Comparison of ENCODE assay signal across 19 cellular contexts in the genomic region with DNA sequence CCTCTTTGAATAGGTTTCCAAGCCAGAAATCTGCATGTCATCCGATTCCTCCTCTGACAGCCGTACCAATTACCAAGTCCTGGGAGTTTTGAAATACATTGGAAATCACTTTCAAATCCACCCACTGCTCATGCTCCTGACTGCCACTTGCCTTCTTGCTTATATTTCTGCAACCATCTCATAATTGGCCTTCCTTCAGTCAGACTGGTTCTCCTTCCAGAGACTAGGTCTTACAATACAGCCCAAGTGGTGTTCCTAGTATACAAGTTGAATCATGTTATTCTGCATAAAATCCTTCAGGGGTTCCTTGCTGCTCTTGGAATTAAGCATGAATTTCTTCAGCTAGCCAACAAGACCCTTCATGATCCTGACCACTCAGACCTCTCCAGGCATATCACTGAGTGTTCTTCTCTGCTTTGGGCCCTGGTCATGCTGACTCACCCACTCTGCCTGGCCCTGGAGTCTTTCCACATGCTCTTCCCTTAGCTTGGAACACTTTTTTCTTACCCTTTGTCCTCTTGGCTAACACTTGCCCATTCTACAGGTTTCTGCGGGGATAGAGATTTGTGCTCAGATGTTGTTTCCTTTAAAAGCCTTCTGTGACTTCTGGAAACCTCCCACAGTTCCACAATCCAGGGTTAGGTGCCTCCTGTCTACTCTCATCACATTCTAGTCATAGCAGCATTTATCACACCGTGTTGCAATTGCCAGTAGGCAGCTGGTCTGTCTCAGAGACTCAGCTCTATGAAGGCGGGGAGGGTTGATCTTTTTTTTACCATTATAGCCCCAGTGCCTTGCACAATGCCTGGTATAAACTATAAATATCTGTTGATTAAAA.
DNase-seq lines count a peak whose midpoint lies in the region; ATAC-seq and TF ChIP-seq lines count a peak whose summit lies in the region.
"Had no signal": no experiment of that assay in that cellular context is flagged by ENCODE, and none has a peak within 500 bp of the region (broad histone marks: within the 10 kb centered on the region; RNA-seq: fewer than 3 reads in every experiment).

No MANE protein-coding gene starts in this region.

- H3K9ac ChIP-seq in IMR-90 (ENCODE audit: low read depth, low read length), result no peak overlapping the region

- 0 out of 2 replicates have a peak overlapping the region, but pooled peaks have one; percentile 31 for H3K27ac ChIP-seq in IMR-90 (ENCODE audit: insufficient read depth, low read length)
- no peak overlapping the region for H3K27ac ChIP-seq in lower lobe of right lung
- H3K27ac ChIP-seq: spleen, VCaP had no signal

- H3K18ac ChIP-seq in IMR-90 (ENCODE audit: low read depth, low read length), result peak overlapping the region; percentile 20; the same call in 1 of the 2 replicates

- dilution Hi-C loops in IMR-90 (cut with HindIII; ENCODE audit: low sequenced_read_pairs, unreplicated experiment), result no loop called here

- BruUV-seq in IMR-90 (replicated peaks; lab: Mats Ljungman, UMichigan), result no TSS peak

- H2AFZ ChIP-seq in IMR-90 (replicated peaks; ENCODE audit: low read length, poor library complexity), result no peak overlapping the region

- H2AK9ac ChIP-seq in IMR-90 (replicated peaks; ENCODE audit: low read depth, low read length, poor library complexity), result no peak overlapping the region

- H2AK5ac ChIP-seq in IMR-90 (ENCODE audit: low read depth, low read length), result no peak overlapping the region

- in situ Hi-C loops in IMR-90 (cut with MboI; ENCODE audit: low sequenced_read_pairs), result no loop called here

- H3K14ac ChIP-seq in IMR-90 (replicated peaks; ENCODE audit: low read depth, low read length), result no peak overlapping the region

- H3K9me1 ChIP-seq in IMR-90 (ENCODE audit: insufficient read depth, low read length), result no peaks in the 10 kb centered on the region

- H3K27me3 ChIP-seq in BJ (ENCODE audit: control insufficient read depth, insufficient read depth, low read length), result no peaks in the 10 kb centered on the region
- no peaks in the 10 kb centered on the region for H3K27me3 ChIP-seq in IMR-90 (ENCODE audit: control insufficient read depth, insufficient read depth, low read length)
- no peaks in the 10 kb centered on the region for H3K27me3 ChIP-seq in lower lobe of right lung (ENCODE audit: low read depth)
- H3K27me3 ChIP-seq: spleen had no signal

- intact Hi-C loops in IMR-90 (cut with micrococcal nuclease), result no loop called here
- intact Hi-C loops in lower lobe of right lung (cut with DNase I), result no loop called here

- no peak for TF ChIP-seq RAD21 in IMR-90 (IDR thresholded peaks at IDR 0.05; ENCODE audit: low read length)

- ATAC-seq in IMR-90 (ENCODE audit: low read depth) (peak; percentile 71), lower lobe of right lung (peak; percentile 57 to 59)
- ATAC-seq: natural killer cell had no signal

- no peak overlapping the region; a peak in 1 of 4 replicates for H4K8ac ChIP-seq in IMR-90 (ENCODE audit: low read depth in 2 of 2, low read length in 2 of 2)

- H3K36me3 ChIP-seq in BJ (ENCODE audit: control insufficient read depth, insufficient read depth, low read length) (no peaks in the 10 kb centered on the region), IMR-90 (ENCODE audit: control insufficient read depth, insufficient read depth, low read length) (no peaks in the 10 kb centered on the region), lower lobe of right lung (no peaks in the 10 kb centered on the region)
- H3K36me3 ChIP-seq: spleen had no signal

- no peak overlapping the region for H2BK15ac ChIP-seq in IMR-90 (ENCODE audit: low read depth, low read length)

- H3K4me3 ChIP-seq in BJ (ENCODE audit: low read depth, low read length) (no peak overlapping the region), IMR-90 (ENCODE audit: insufficient read depth, low read depth, low read length) (no peak overlapping the region), cardiac fibroblast (replicated peaks in 1 of 2; ENCODE audit: low read depth in 2 of 2, low read length in 2 of 2) (no peak overlapping the region), lower lobe of right lung (no peak overlapping the region)
- H3K4me3 ChIP-seq: spleen had no signal

- no peak for TF ChIP-seq POLR2A in IMR-90 (IDR thresholded peaks at IDR 0.05; ENCODE audit: low read depth, low read length)

- H4K91ac ChIP-seq in IMR-90 (ENCODE audit: insufficient read depth, low read depth, low read length), result no peak overlapping the region

- H4K20me1 ChIP-seq in IMR-90 (ENCODE audit: insufficient read depth, low read length), result no peaks in the 10 kb centered on the region

- no peak overlapping the region for H3K4ac ChIP-seq in IMR-90 (ENCODE audit: low read depth, low read length)

- TF ChIP-seq CTCF in BJ (IDR thresholded peaks at IDR 0.05; ENCODE audit: insufficient read depth, low read depth, low read length) (no peak), IMR-90 (conservative IDR thresholded peaks at IDR 0.05; ENCODE audit: low read depth, low read length) (no peak), cardiac fibroblast (IDR thresholded peaks at IDR 0.05; ENCODE audit: low read depth, low read length) (no peak), lower lobe of right lung (IDR thresholded peaks at IDR 0.05) (no peak)

- H2BK20ac ChIP-seq in IMR-90 (ENCODE audit: low read depth, low read length), result no peak overlapping the region

- H3K23ac ChIP-seq in IMR-90 (ENCODE audit: low read depth, low read length), result no peak overlapping the region

- no peak overlapping the region for H2BK120ac ChIP-seq in IMR-90 (ENCODE audit: low read depth, low read length)

- CTCF ChIA-PET in BJ (lab: Yijun Ruan, JAX), result interaction anchor here (0.9 kb wide), 1 partner anchor 37 kb away, joined by 6 read pairs; no protein-coding TSS in a partner anchor
- CTCF ChIA-PET in IMR-90 (lab: Yijun Ruan, JAX), result no interaction called here
- CTCF ChIA-PET in HEK293T (lab: Yijun Ruan, JAX), result interaction anchor here (0.6 kb wide), 1 partner anchor 483 kb away, joined by 3 read pairs; no protein-coding TSS in a partner anchor

- no peaks in the 10 kb centered on the region for H3K79me1 ChIP-seq in IMR-90 (ENCODE audit: low read depth in 1 of 2, low read length in 2 of 2)

- POLR2A ChIA-PET in BJ (lab: Charles Lee) (no interaction called here), IMR-90 (lab: Charles Lee; ENCODE audit: unreplicated experiment) (no interaction called here), HEK293T (lab: Yijun Ruan, JAX) (no interaction called here)

- no peak overlapping the region for H3K4me2 ChIP-seq in IMR-90 (ENCODE audit: low read depth, low read length)

- H3K4me1 ChIP-seq in IMR-90 (ENCODE audit: control insufficient read depth, insufficient read depth, low read length), result peaks cover 2% of the 10 kb centered on the region; the same call in 1 of the 2 replicates
- H3K4me1 ChIP-seq in lower lobe of right lung, result no peaks in the 10 kb centered on the region
- H3K4me1 ChIP-seq: Caco-2, spleen had no signal

- H3K9me3 ChIP-seq in IMR-90 (ENCODE audit: control insufficient read depth, insufficient read depth, low read length) (no peaks in the 10 kb centered on the region), lower lobe of right lung (no peaks in the 10 kb centered on the region)
- H3K9me3 ChIP-seq: Caco-2, spleen had no signal

- no peak overlapping the region; the same call in 1 of the 2 replicates for H4K5ac ChIP-seq in IMR-90 (ENCODE audit: low read depth, low read length)

- no peak overlapping the region for H3K56ac ChIP-seq in IMR-90 (ENCODE audit: extremely low read depth, insufficient read depth, low read length)

- WGBS in IMR-90 (ENCODE audit: extremely low coverage in 2 of 2, insufficient read length in 1 of 2), 2 experiments, result 85% methylated on average over 2 of the region's 5 CpGs; no CpG with 5 or more reads in 1 of the 2 experiments

- DNase-seq in BJ (ENCODE audit: low read depth), result peak; percentile 10
- DNase-seq in IMR-90, result peak; percentile 6
- peak; percentile 13 to 57 for DNase-seq in cardiac fibroblast (ENCODE audit: low read depth in 2 of 2)
- no peak for DNase-seq in lower lobe of right lung
- DNase-seq in NCI-H1436 treated with DMSO at 0.1 percent for 48 hours (lab: John Stamatoyannopoulos, UW), result no peak
- no peak for DNase-seq in GF-D8 (lab: John Stamatoyannopoulos, UW)
- no peak for DNase-seq in SIG-M5 treated with dmso at 0.1 percent for 504 hours (lab: John Stamatoyannopoulos, UW; ENCODE audit: unreplicated experiment)
- DNase-seq in HEK293T (ENCODE audit: extremely low spot score), result no peak
- DNase-seq: activated CD4-positive, alpha-beta memory T cell treated with anti-CD3 and anti-CD28 coated beads, Interleukin-2, amount 10 ng/mL, durations not matched to agents 7 days and 5 days; activated T-cell treated with anti-CD3 and anti-CD28 coated beads, Interleukin-2, amount 50 U/mL, for 24 hours; AML-193; Caco-2; cortex of kidney; glutamatergic neuron; Karpas-422; natural killer cell; NCI-H1417 treated with DMSO at 0.1 percent for 48 hours; spleen had no signal

- H2BK5ac ChIP-seq in IMR-90 (ENCODE audit: low read depth, low read length, poor library complexity, severe bottlenecking), result peak overlapping the region; percentile 70

TF ChIP-seq in IMR-90, 13 proteins besides CTCF, POLR2A, EP300 and RAD21:
- TF ChIP-seq, protein P1, sequence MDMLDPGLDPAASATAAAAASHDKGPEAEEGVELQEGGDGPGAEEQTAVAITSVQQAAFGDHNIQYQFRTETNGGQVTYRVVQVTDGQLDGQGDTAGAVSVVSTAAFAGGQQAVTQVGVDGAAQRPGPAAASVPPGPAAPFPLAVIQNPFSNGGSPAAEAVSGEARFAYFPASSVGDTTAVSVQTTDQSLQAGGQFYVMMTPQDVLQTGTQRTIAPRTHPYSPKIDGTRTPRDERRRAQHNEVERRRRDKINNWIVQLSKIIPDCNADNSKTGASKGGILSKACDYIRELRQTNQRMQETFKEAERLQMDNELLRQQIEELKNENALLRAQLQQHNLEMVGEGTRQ (IDR thresholded peaks at IDR 0.05; ENCODE audit: low read depth, low read length), result no peak
- TF ChIP-seq RFX5 (IDR thresholded peaks at IDR 0.05; ENCODE audit: low read depth, low read length), result no peak
- TF ChIP-seq FOS (IDR thresholded peaks at IDR 0.05; ENCODE audit: low read depth, low read length), result no peak

TF ChIP-seq in HEK293T, 16 proteins besides CTCF, POLR2A, EP300 and RAD21:
- TF ChIP-seq CTBP1 (IDR thresholded peaks at IDR 0.05; ENCODE audit: borderline replicate concordance) (no peak), FOXA1 (IDR thresholded peaks at IDR 0.05) (no peak), L3MBTL2 (conservative IDR thresholded peaks at IDR 0.05) (no peak), SP1 (IDR thresholded peaks at IDR 0.05) (no peak), ZNF384 (IDR thresholded peaks at IDR 0.05) (no peak), ELF4 (IDR thresholded peaks at IDR 0.05) (no peak), BHLHE40 (IDR thresholded peaks at IDR 0.05; ENCODE audit: borderline replicate concordance) (no peak)

Comparison
In these comparisons a context has a peak if more than half of its experiments do, and no peak if none do; other contexts are left out.
1. DNase-seq: peak in BJ (single experiment), IMR-90 (single experiment) and cardiac fibroblast (2 of 2); none in lower lobe of right lung (single experiment), NCI-H1436 treated with DMSO at 0.1 percent for 48 hours (single experiment), GF-D8 (single experiment), SIG-M5 treated with dmso at 0.1 percent for 504 hours (single experiment) and HEK293T (single experiment).